ENCODE assay signal across 10 cellular contexts in genomic region chr6:30670760-30671527, GRCh38. TPM values are rescaled to one million over a fixed set of nuclear protein-coding genes. Genes with fewer than 3 reads are reported as not detected.
DNase-seq lines count a peak whose midpoint lies in the region; ATAC-seq lines count a peak whose summit lies in the region.
"Had no signal": no experiment of that assay in that cellular context is flagged by ENCODE, and none has a peak within 500 bp of the region (broad histone marks: within the 10 kb centered on the region; RNA-seq: fewer than 3 reads in every experiment).

No MANE protein-coding gene starts in this region.

- H3K4me1 ChIP-seq in skeletal muscle satellite cell (ENCODE audit: control insufficient read depth, insufficient read depth, low read length): peaks cover 10% of the 10 kb centered on the region

- no peaks in the 10 kb centered on the region for H3K9me3 Mint-ChIP-seq in activated T-cell treated with anti-CD3 and anti-CD28 coated beads, Interleukin-2, amount 50 U/mL, for 4 hours
- H3K9me3 Mint-ChIP-seq in effector memory CD8-positive, alpha-beta T cell: no peaks in the 10 kb centered on the region

- peak overlapping the region; percentile 91 for H3K4me3 Mint-ChIP-seq in activated T-cell treated with anti-CD3 and anti-CD28 coated beads, Interleukin-2, amount 50 U/mL, for 4 hours
- H3K4me3 Mint-ChIP-seq in effector memory CD8-positive, alpha-beta T cell: peak overlapping the region; percentile 87 to 93

- H3K27ac Mint-ChIP-seq in effector memory CD8-positive, alpha-beta T cell: peak overlapping the region; percentile 32 to 80

- H3K4me3 ChIP-seq in skeletal muscle satellite cell (ENCODE audit: low read length): no peak overlapping the region
- H3K4me3 ChIP-seq: mucosa of descending colon had no signal

- H3K27me3 ChIP-seq in skeletal muscle satellite cell (ENCODE audit: control insufficient read depth, insufficient read depth, low read length): no peaks in the 10 kb centered on the region

- H3K9me3 ChIP-seq in skeletal muscle satellite cell (replicated peaks; ENCODE audit: low read length): no peaks in the 10 kb centered on the region
- H3K9me3 ChIP-seq: mucosa of descending colon had no signal

- peaks cover 26% of the 10 kb centered on the region for H3K36me3 Mint-ChIP-seq in activated T-cell treated with anti-CD3 and anti-CD28 coated beads, Interleukin-2, amount 50 U/mL, for 4 hours (ENCODE audit: insufficient read depth)
- H3K36me3 Mint-ChIP-seq in effector memory CD8-positive, alpha-beta T cell (ENCODE audit: insufficient read depth): peaks cover 42% of the 10 kb centered on the region

- peaks cover 31% of the 10 kb centered on the region for H3K4me1 Mint-ChIP-seq in activated T-cell treated with anti-CD3 and anti-CD28 coated beads, Interleukin-2, amount 50 U/mL, for 4 hours (ENCODE audit: low read depth)
- H3K4me1 Mint-ChIP-seq in effector memory CD8-positive, alpha-beta T cell (ENCODE audit: low read depth in 2 of 2): peaks cover 23 to 26% of the 10 kb centered on the region in 2 donors

- no peak for ATAC-seq in activated T-cell treated with anti-CD3 and anti-CD28 coated beads, Interleukin-2, amount 50 U/mL, for 4 hours
- ATAC-seq in effector memory CD8-positive, alpha-beta T cell (replicated peaks): no peak
- ATAC-seq in HG03565 (IDR thresholded peaks at IDR 0.05; ENCODE audit: unreplicated experiment): no peak
- ATAC-seq: mucosa of descending colon had no signal

- H3K9ac ChIP-seq in skeletal muscle satellite cell (ENCODE audit: low read depth, low read length): peak overlapping the region; percentile 90

- no peaks in the 10 kb centered on the region for H3K27me3 Mint-ChIP-seq in activated T-cell treated with anti-CD3 and anti-CD28 coated beads, Interleukin-2, amount 50 U/mL, for 4 hours (ENCODE audit: low read depth)
- H3K27me3 Mint-ChIP-seq in effector memory CD8-positive, alpha-beta T cell: no peaks in the 10 kb centered on the region

- no peak for DNase-seq in activated T-cell treated with anti-CD3 and anti-CD28 coated beads, Interleukin-2, amount 50 U/mL, for 4 hours
- DNase-seq in activated T-cell treated with anti-CD3 and anti-CD28 coated beads, Interleukin-2, amount 50 U/mL, for 1 hour: no peak
- DNase-seq in RKO (ENCODE audit: low spot score) (peak; percentile 24), AG08396 (ENCODE audit: low spot score) (no peak)
- no peak for DNase-seq in effector memory CD8-positive, alpha-beta T cell
- no peak for DNase-seq in stimulated activated naive CD4-positive, alpha-beta T cell (lab: John Stamatoyannopoulos, UW)
- DNase-seq: mucosa of descending colon, NCI-H69 had no signal

- H3K36me3 ChIP-seq in skeletal muscle satellite cell (ENCODE audit: insufficient read depth, low read length): peaks cover 33% of the 10 kb centered on the region

- peak overlapping the region; percentile 3 for H3K4me2 ChIP-seq in skeletal muscle satellite cell (ENCODE audit: low read length)

RNA-seq across cellular contexts. Expression of gene DHX16, which starts 1.9 kb away (rescaled TPM):
- 10 to 100 TPM; 54.2 to 57.2 (median 54.8) TPM for total RNA-seq in activated T-cell treated with anti-CD3 and anti-CD28 coated beads, Interleukin-2, amount 50 U/mL, for 4 hours
- 23.1 and 27.7 TPM in 2 replicates for total RNA-seq in skeletal muscle satellite cell (2012; rRNA removed)

RNA-seq across cellular contexts. Expression of gene PPP1R18, which starts 15.5 kb away (rescaled TPM):
- total RNA-seq in activated T-cell treated with anti-CD3 and anti-CD28 coated beads, Interleukin-2, amount 50 U/mL, for 4 hours: 100 to 1,000 TPM; 148 to 176 (median 148) TPM
- 54.5 and 69.2 TPM in 2 replicates for total RNA-seq in skeletal muscle satellite cell (2012; rRNA removed)

RNA-seq across cellular contexts. Expression of gene NRM, which starts 19.8 kb away (rescaled TPM):
- 10 to 100 TPM in 2 of 3 donors, 1 to 10 TPM in 1; 9.7 to 10.5 (median 10.2) TPM for total RNA-seq in activated T-cell treated with anti-CD3 and anti-CD28 coated beads, Interleukin-2, amount 50 U/mL, for 4 hours
- 2.4 and 3.3 TPM in 2 replicates for total RNA-seq in skeletal muscle satellite cell (2012; rRNA removed)

RNA-seq across cellular contexts. Expression of gene C6orf136, which starts 24.0 kb away (rescaled TPM):
- total RNA-seq in activated T-cell treated with anti-CD3 and anti-CD28 coated beads, Interleukin-2, amount 50 U/mL, for 4 hours: 10 to 100 TPM; 34.7 to 36.7 (median 36.6) TPM
- 2.8 and 3.9 TPM in 2 replicates for total RNA-seq in skeletal muscle satellite cell (2012; rRNA removed)

RNA-seq across cellular contexts. Expression of gene ATAT1, which starts 44.3 kb away (rescaled TPM):
- total RNA-seq in activated T-cell treated with anti-CD3 and anti-CD28 coated beads, Interleukin-2, amount 50 U/mL, for 4 hours: 10 to 100 TPM in 1 of 3 donors, 1 to 10 TPM in 2; 5.9 to 10.3 (median 9.5) TPM
- total RNA-seq in skeletal muscle satellite cell (2012; rRNA removed): 3.3 and 3.7 TPM in 2 replicates
